In genomic region chr9:101311759-101312420, GRCh38 we compare ENCODE assay signal across 8 cellular contexts.
DNase-seq lines count a peak whose midpoint lies in the region; ATAC-seq, FAIRE-seq and TF ChIP-seq lines count a peak whose summit lies in the region.

No MANE protein-coding gene starts in this region.

- FAIRE-seq in pancreas (lab: Jason Lieb, UNC), result no peak

- POLR2A ChIA-PET in CD8-positive, alpha-beta T cell (lab: Charles Lee), result no interaction called here

- H3K4me1 Mint-ChIP-seq in CD8-positive, alpha-beta T cell (ENCODE audit: low read depth), result no peaks in the 10 kb centered on the region

- no peak overlapping the region for H3K4me3 Mint-ChIP-seq in CD8-positive, alpha-beta T cell

- no peak overlapping the region for H3K27ac ChIP-seq in CD8-positive, alpha-beta T cell (ENCODE audit: low read depth, low read length)
- H3K27ac ChIP-seq in pancreas, result no peak overlapping the region

- ATAC-seq in CD8-positive, alpha-beta T cell, result peak; percentile 59
- ATAC-seq in GM18868 (IDR thresholded peaks at IDR 0.05; ENCODE audit: unreplicated experiment), result peak; percentile 97
- ATAC-seq in HG03039 (IDR thresholded peaks at IDR 0.05; ENCODE audit: unreplicated experiment), result peak; percentile 74
- peak; percentile 80 to 93 (median 87) for ATAC-seq in pancreas

- peak; percentile 73 for TF ChIP-seq CTCF in CD8-positive, alpha-beta T cell (IDR thresholded peaks at IDR 0.05)
- TF ChIP-seq CTCF in pancreas (IDR thresholded peaks at IDR 0.05), result peak; percentile 65 to 72 (median 69)

- CTCF ChIA-PET in CD8-positive, alpha-beta T cell (lab: Charles Lee), result interaction anchor here (0.6 to 2.5 kb wide), 10 partner anchors 10 to 710 kb away, joined by 3 to 13 read pairs (median 4); no protein-coding TSS in a partner anchor

- H3K4me3 ChIP-seq in CD8-positive, alpha-beta T cell (ENCODE audit: low read depth, low read length), result no peak overlapping the region
- no peak overlapping the region for H3K4me3 ChIP-seq in pancreas

- no peaks in the 10 kb centered on the region for H3K27me3 ChIP-seq in CD8-positive, alpha-beta T cell (ENCODE audit: insufficient read depth, low read length)
- no peaks in the 10 kb centered on the region for H3K27me3 ChIP-seq in pancreas

- intact Hi-C loops in CD8-positive, alpha-beta T cell (cut with DNase I, micrococcal nuclease), result loop anchor here in 1 of 2 experiments (2.0 to 5.0 kb wide), 4 partner anchors 600 to 1285 kb away; no protein-coding TSS in a partner anchor
- intact Hi-C loops in pancreas (cut with DNase I), result loop anchor here in 2 of 3 donors (10.0 kb wide), 2 partner anchors 73 to 707 kb away; partner anchors contain the start of gene BAAT (in 1 of the 2)

- WGBS in pancreas, 2 donors, result 17 to 19% methylated on average over 4 of the region's 4 CpGs

- H3K27me3 Mint-ChIP-seq in CD8-positive, alpha-beta T cell (ENCODE audit: low read depth), result peaks cover 11% of the 10 kb centered on the region

- no peaks in the 10 kb centered on the region for H3K4me1 ChIP-seq in CD8-positive, alpha-beta T cell (ENCODE audit: insufficient read depth, low read length)
- H3K4me1 ChIP-seq in pancreas, result peaks cover 0 to 6% (median 0%) of the 10 kb centered on the region in 3 donors

- H3K27ac Mint-ChIP-seq in CD8-positive, alpha-beta T cell, result no peak overlapping the region

- no peaks in the 10 kb centered on the region for H3K9me3 Mint-ChIP-seq in CD8-positive, alpha-beta T cell

- H3K36me3 Mint-ChIP-seq in CD8-positive, alpha-beta T cell, result no peaks in the 10 kb centered on the region

- H3K9me3 ChIP-seq in CD8-positive, alpha-beta T cell (ENCODE audit: low read length), result no peaks in the 10 kb centered on the region
- H3K9me3 ChIP-seq in pancreas, result no peaks in the 10 kb centered on the region

- H3K36me3 ChIP-seq in CD8-positive, alpha-beta T cell (ENCODE audit: insufficient read depth, low read length), result no peaks in the 10 kb centered on the region
- H3K36me3 ChIP-seq in pancreas, result no peaks in the 10 kb centered on the region

- peak in 1 of 7 experiments; percentile 11 for DNase-seq in CD8-positive, alpha-beta T cell
- peak; percentile 78 for DNase-seq in NCI-H1694 treated with DMSO at 0.1 percent for 48 hours (lab: John Stamatoyannopoulos, UW)
- DNase-seq in SKM-1 treated with dmso at 0.1 percent for 144 hours (lab: John Stamatoyannopoulos, UW; ENCODE audit: unreplicated experiment), result peak; percentile 63
- peak; percentile 69 for DNase-seq in fibroblast of gingiva (ENCODE audit: low read depth)
- peak in 1 of 6 donors; percentile 18 for DNase-seq in pancreas
- DNase-seq in T1000 (lab: John Stamatoyannopoulos, UW), result no peak
